Comparison of ENCODE assay signal across 8 cellular contexts in genomic region chr6:29834564-29835436, GRCh38.
A peak's percentile ranks its signal among the peaks of the same experiment; 100 is the strongest.
DNase-seq lines count a peak whose midpoint lies in the region; ATAC-seq and TF ChIP-seq lines count a peak whose summit lies in the region.

No MANE protein-coding gene starts in this region.

- TF ChIP-seq CTCF in NB4 (IDR thresholded peaks at IDR 0.05; ENCODE audit: low read depth, low read length), result peak; percentile 65
- TF ChIP-seq CTCF in foreskin fibroblast (IDR thresholded peaks at IDR 0.05; ENCODE audit: low read depth, low read length), result peak; percentile 79
- TF ChIP-seq CTCF in retinal pigment epithelial cell (conservative IDR thresholded peaks at IDR 0.05; ENCODE audit: low read depth, low read length), result peak; percentile 76

- H3K4me3 ChIP-seq in NB4 (ENCODE audit: low read depth, low read length) (no peak overlapping the region), foreskin fibroblast (ENCODE audit: low read depth in 1 of 2, low read length in 2 of 2) (no peak overlapping the region), retinal pigment epithelial cell (ENCODE audit: low read length) (no peak overlapping the region)

- no peak for TF ChIP-seq POLR2A in NB4 (IDR thresholded peaks at IDR 0.05; ENCODE audit: extremely low read depth, insufficient read length)

- no peak for ATAC-seq in GM19395 (IDR thresholded peaks at IDR 0.05; ENCODE audit: unreplicated experiment)
- no peak for ATAC-seq in GM18907 (IDR thresholded peaks at IDR 0.05; ENCODE audit: unreplicated experiment)
- no peak for ATAC-seq in HG02852 (IDR thresholded peaks at IDR 0.05; ENCODE audit: unreplicated experiment)

- DNase-seq in ELF-1 (ENCODE audit: low read depth, low spot score) (peak; percentile 82), NB4 (ENCODE audit: low read depth) (peak; percentile 32), activated T-cell treated with anti-CD3 and anti-CD28 coated beads for 48 hours (ENCODE audit: low read depth) (peak; percentile 44), foreskin fibroblast (peak in 1 of 2 donors; percentile 37), retinal pigment epithelial cell (ENCODE audit: low read depth) (no peak)
